Comparison of ENCODE assay signal across 8 cellular contexts in the genomic region with DNA sequence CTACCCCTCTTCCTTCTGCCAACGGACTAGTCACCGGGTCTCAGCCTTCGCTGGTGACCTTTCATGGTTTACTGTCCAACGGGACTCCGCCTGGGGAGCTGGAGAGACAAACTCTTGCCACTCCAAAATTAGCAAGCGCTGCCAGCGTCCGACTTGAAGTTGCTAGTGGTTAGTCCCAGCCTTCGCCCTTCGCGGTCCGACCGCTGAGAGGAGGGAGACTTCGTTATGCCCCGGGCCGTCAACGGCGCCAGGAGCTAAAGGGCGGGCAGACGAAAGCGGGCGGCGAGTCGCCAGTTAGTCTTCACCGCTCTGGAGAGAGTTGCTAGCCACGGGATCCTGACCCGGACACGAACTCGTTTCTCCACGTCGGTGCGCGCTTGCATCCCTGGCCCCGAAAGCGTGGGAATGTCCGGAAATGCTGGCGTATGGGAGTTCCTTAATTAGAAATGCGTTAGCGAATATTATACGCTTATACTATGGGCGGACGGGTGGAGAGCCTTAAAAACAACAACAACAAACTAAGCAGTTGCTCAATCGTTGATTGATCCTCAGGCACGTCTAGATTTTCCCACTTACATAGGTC. TPM values are rescaled to one million over a fixed set of nuclear protein-coding genes. Genes with fewer than 3 reads are reported as not detected.
DNase-seq lines count a peak whose midpoint lies in the region; ATAC-seq and TF ChIP-seq lines count a peak whose summit lies in the region.

No MANE protein-coding gene starts in this region.

- H3K27ac Mint-ChIP-seq in CD8-positive, alpha-beta T cell = peak overlapping the region; percentile 99
- H3K27ac Mint-ChIP-seq in WTC11 = peak overlapping the region; percentile 97

- peak overlapping the region; percentile 90 for H2AFZ ChIP-seq in IMR-90 (replicated peaks; ENCODE audit: low read length, poor library complexity)

- peak overlapping the region; percentile 99 for H3K4me2 ChIP-seq in IMR-90 (ENCODE audit: low read depth, low read length)

- POLR2A ChIA-PET in CD8-positive, alpha-beta T cell (lab: Charles Lee) = interaction anchor here (0.9 to 1.5 kb wide), 4 partner anchors 10 to 50 kb away, joined by 3 to 13 read pairs (median 4); partner anchors contain the start of gene TRIM59
- POLR2A ChIA-PET in IMR-90 (lab: Charles Lee; ENCODE audit: unreplicated experiment) = no interaction called here
- POLR2A ChIA-PET in WTC11 (lab: Charles Lee) = interaction anchor here (1.0 to 2.3 kb wide), 2 partner anchors 50 to 659 kb away, joined by 3 to 25 read pairs; partner anchors contain the start of gene TRIM59

- no TSS peak for BruUV-seq in IMR-90 (replicated peaks; lab: Mats Ljungman, UMichigan)

- no peaks in the 10 kb centered on the region for H3K9me1 ChIP-seq in IMR-90 (ENCODE audit: insufficient read depth, low read length)

- no peaks in the 10 kb centered on the region for H3K9me3 Mint-ChIP-seq in CD8-positive, alpha-beta T cell
- H3K9me3 Mint-ChIP-seq in WTC11 = no peaks in the 10 kb centered on the region

- peak overlapping the region; percentile 94 for H3K23ac ChIP-seq in IMR-90 (ENCODE audit: low read depth, low read length)

- peak overlapping the region; percentile 68 for H3K4ac ChIP-seq in IMR-90 (ENCODE audit: low read depth, low read length)

- H3K18ac ChIP-seq in IMR-90 (ENCODE audit: low read depth, low read length) = peak overlapping the region; percentile 49; the same call in 1 of the 2 replicates

- H3K36me3 Mint-ChIP-seq in CD8-positive, alpha-beta T cell = peaks cover 18% of the 10 kb centered on the region
- H3K36me3 Mint-ChIP-seq in WTC11 = peaks cover 17% of the 10 kb centered on the region

- no peaks in the 10 kb centered on the region for H3K9me3 ChIP-seq in CD8-positive, alpha-beta T cell (ENCODE audit: low read length)
- H3K9me3 ChIP-seq in IMR-90 (ENCODE audit: control insufficient read depth, insufficient read depth, low read length) (no peaks in the 10 kb centered on the region), ectodermal cell (ENCODE audit: control insufficient read depth, low read length) (no peaks in the 10 kb centered on the region), lower lobe of right lung (no peaks in the 10 kb centered on the region)

- CTCF ChIA-PET in CD8-positive, alpha-beta T cell (lab: Charles Lee) = interaction anchor here (1.0 to 1.1 kb wide), 2 partner anchors 11 to 13 kb away, joined by 3 to 4 read pairs; no protein-coding TSS in a partner anchor
- CTCF ChIA-PET in IMR-90 (lab: Yijun Ruan, JAX) = no interaction called here
- CTCF ChIA-PET in WTC11 (lab: Charles Lee) = no interaction called here

- no peak for ATAC-seq in CD8-positive, alpha-beta T cell
- ATAC-seq in GM19455 (IDR thresholded peaks at IDR 0.05; ENCODE audit: unreplicated experiment) = peak; percentile 7
- ATAC-seq in IMR-90 (ENCODE audit: low read depth) = peak; percentile 4; the same call in 1 of the 2 replicates
- ATAC-seq in WTC11 = no peak; the same call in 1 of the 2 replicates
- peak; percentile 48 to 49 for ATAC-seq in lower lobe of right lung

- 0 out of 3 replicates have a peak overlapping the region, but pooled peaks have one; percentile 15 for H2BK15ac ChIP-seq in IMR-90 (ENCODE audit: low read depth, low read length)

- DNase-seq in CD8-positive, alpha-beta T cell = peak in 4 of 7 experiments; percentile 17 to 62 (median 32)
- peak; percentile 49 for DNase-seq in IMR-90
- peak; percentile 31 for DNase-seq in WTC11 (ENCODE audit: low spot score)
- peak; percentile 68 for DNase-seq in lower lobe of right lung
- DNase-seq in stimulated activated CD8-positive, alpha-beta memory T cell treated with anti-CD3 and anti-CD28 coated beads, Interleukin-7, amount 100 ng/mL, for 24 hours (ENCODE audit: low read depth) = peak; percentile 15
- no peak for DNase-seq in occipital lobe (lab: John Stamatoyannopoulos, UW)

- H2AK9ac ChIP-seq in IMR-90 (replicated peaks; ENCODE audit: low read depth, low read length, poor library complexity) = peak overlapping the region; percentile 87

- H2AK5ac ChIP-seq in IMR-90 (ENCODE audit: low read depth, low read length) = peak overlapping the region; percentile 44

- H3K4me3 Mint-ChIP-seq in CD8-positive, alpha-beta T cell = peak overlapping the region; percentile 90
- peak overlapping the region; percentile 99 for H3K4me3 Mint-ChIP-seq in WTC11

- H4K91ac ChIP-seq in IMR-90 (ENCODE audit: insufficient read depth, low read depth, low read length) = peak overlapping the region; percentile 67

- peaks cover 57% of the 10 kb centered on the region for H3K4me1 Mint-ChIP-seq in CD8-positive, alpha-beta T cell (ENCODE audit: low read depth)
- peaks cover 36% of the 10 kb centered on the region for H3K4me1 Mint-ChIP-seq in WTC11

- no peak for TF ChIP-seq RAD21 in IMR-90 (IDR thresholded peaks at IDR 0.05; ENCODE audit: low read length)

- peaks cover 26% of the 10 kb centered on the region for H3K27me3 Mint-ChIP-seq in CD8-positive, alpha-beta T cell (ENCODE audit: low read depth)
- peaks cover 8% of the 10 kb centered on the region; the same call in 1 of the 2 replicates for H3K27me3 Mint-ChIP-seq in WTC11 (ENCODE audit: low read depth)

- peak overlapping the region; percentile 22 for H2BK120ac ChIP-seq in IMR-90 (ENCODE audit: low read depth, low read length)

- 0% methylated on average over 12 of the region's 44 CpGs; no CpG with 5 or more reads in 1 of the 2 experiments for WGBS in IMR-90 (ENCODE audit: extremely low coverage in 2 of 2, insufficient read length in 1 of 2), 2 experiments
- WGBS in ectodermal cell, 2 experiments = 0% methylated on average over 44 of the region's 44 CpGs

- peaks cover 35% of the 10 kb centered on the region for H3K4me1 ChIP-seq in CD8-positive, alpha-beta T cell (ENCODE audit: insufficient read depth, low read length)
- H3K4me1 ChIP-seq in IMR-90 (ENCODE audit: control insufficient read depth, insufficient read depth, low read length) (peaks cover 3% of the 10 kb centered on the region; the same call in 1 of the 2 replicates), ectodermal cell (ENCODE audit: control insufficient read depth, insufficient read depth, low read length) (peaks cover 3% of the 10 kb centered on the region), lower lobe of right lung (peaks cover 37% of the 10 kb centered on the region)

- no peaks in the 10 kb centered on the region for H3K36me3 ChIP-seq in CD8-positive, alpha-beta T cell (ENCODE audit: insufficient read depth, low read length)
- H3K36me3 ChIP-seq in IMR-90 (ENCODE audit: control insufficient read depth, insufficient read depth, low read length) (no peaks in the 10 kb centered on the region; the same call in 1 of the 2 replicates), ectodermal cell (ENCODE audit: control insufficient read depth, insufficient read depth, low read length) (no peaks in the 10 kb centered on the region), lower lobe of right lung (peaks cover 6% of the 10 kb centered on the region)

- peak overlapping the region; percentile 84 for H3K56ac ChIP-seq in IMR-90 (ENCODE audit: extremely low read depth, insufficient read depth, low read length)

- no peak for TF ChIP-seq POLR2A in IMR-90 (IDR thresholded peaks at IDR 0.05; ENCODE audit: low read depth, low read length)

- peak overlapping the region; percentile 92 for H3K27ac ChIP-seq in CD8-positive, alpha-beta T cell (ENCODE audit: low read depth, low read length)
- H3K27ac ChIP-seq in IMR-90 (ENCODE audit: insufficient read depth, low read length) (peak overlapping the region; percentile 88), ectodermal cell (ENCODE audit: insufficient read depth, low read depth, low read length, poor library complexity, severe bottlenecking) (peak overlapping the region; percentile 88), lower lobe of right lung (peak overlapping the region; percentile 88)

- peak overlapping the region; percentile 21 to 67; a peak in 3 of 4 replicates for H4K8ac ChIP-seq in IMR-90 (ENCODE audit: low read depth in 2 of 2, low read length in 2 of 2)

- no peak overlapping the region; the same call in 1 of the 2 replicates for H2BK20ac ChIP-seq in IMR-90 (ENCODE audit: low read depth, low read length)

- H4K5ac ChIP-seq in IMR-90 (ENCODE audit: low read depth, low read length) = peak overlapping the region; percentile 1

- dilution Hi-C loops in IMR-90 (cut with HindIII; ENCODE audit: low sequenced_read_pairs, unreplicated experiment) = no loop called here

- no peak for TF ChIP-seq CTCF in CD8-positive, alpha-beta T cell (IDR thresholded peaks at IDR 0.05)
- TF ChIP-seq CTCF in IMR-90 (conservative IDR thresholded peaks at IDR 0.05; ENCODE audit: low read depth, low read length) (no peak), WTC11 (IDR thresholded peaks at IDR 0.05) (no peak), lower lobe of right lung (IDR thresholded peaks at IDR 0.05) (no peak)

- in situ Hi-C loops in IMR-90 (cut with MboI; ENCODE audit: low sequenced_read_pairs) = loop anchor here (25.0 kb wide), 1 partner anchor 513 kb away; no protein-coding TSS in a partner anchor

- H3K27me3 ChIP-seq in CD8-positive, alpha-beta T cell (ENCODE audit: insufficient read depth, low read length) = no peaks in the 10 kb centered on the region
- H3K27me3 ChIP-seq in IMR-90 (ENCODE audit: control insufficient read depth, insufficient read depth, low read length) (no peaks in the 10 kb centered on the region), ectodermal cell (ENCODE audit: control insufficient read depth, insufficient read depth, low read length, poor library complexity, severe bottlenecking) (no peaks in the 10 kb centered on the region), lower lobe of right lung (ENCODE audit: low read depth) (no peaks in the 10 kb centered on the region)

- H3K79me1 ChIP-seq in IMR-90 (ENCODE audit: low read depth in 1 of 2, low read length in 2 of 2) = peaks cover 0 to 18% of the 10 kb centered on the region in 2 experiments; a peak in 2 of 4 replicates

- peak overlapping the region; percentile 84 for H3K4me3 ChIP-seq in CD8-positive, alpha-beta T cell (ENCODE audit: low read depth, low read length)
- H3K4me3 ChIP-seq in IMR-90 (ENCODE audit: insufficient read depth, low read depth, low read length) (peak overlapping the region; percentile 60), ectodermal cell (ENCODE audit: insufficient read depth, low read depth, low read length) (peak overlapping the region; percentile 90), lower lobe of right lung (peak overlapping the region; percentile 81)

- intact Hi-C loops in CD8-positive, alpha-beta T cell (cut with DNase I, micrococcal nuclease) = loop anchor here (10.0 kb wide), 2 partner anchors 825 to 1755 kb away; partner anchors contain the start of genes GFM1 (in 2 of the 2) and NMD3 (in 1 of the 2)
- intact Hi-C loops in IMR-90 (cut with micrococcal nuclease) = loop anchor here (1.0 to 5.0 kb wide), 2 partner anchors 8 to 363 kb away; no protein-coding TSS in a partner anchor
- intact Hi-C loops in lower lobe of right lung (cut with DNase I) = loop anchor here (10.0 kb wide), 1 partner anchor 365 kb away; no protein-coding TSS in a partner anchor

- H4K20me1 ChIP-seq in IMR-90 (ENCODE audit: insufficient read depth, low read length) = peaks cover 3% of the 10 kb centered on the region

- peak overlapping the region; percentile 66 for H3K9ac ChIP-seq in IMR-90 (ENCODE audit: low read depth, low read length)

- peak overlapping the region; percentile 90 for H2BK5ac ChIP-seq in IMR-90 (ENCODE audit: low read depth, low read length, poor library complexity, severe bottlenecking)

- peak overlapping the region; percentile 41 for H3K14ac ChIP-seq in IMR-90 (replicated peaks; ENCODE audit: low read depth, low read length)

RNA-seq across cellular contexts. Expression of gene SMC4, which starts 0.7 kb away (rescaled TPM):
- 10 to 100 TPM; 40.8 to 43.5 TPM for total RNA-seq in CD8-positive, alpha-beta T cell
- total RNA-seq in IMR-90 (2012; rRNA removed) (48.8 and 77.8 TPM in 2 replicates), WTC11 (2021) (115 to 144 TPM (median 125 TPM) in 3 replicates), lower lobe of right lung (57.6 TPM), occipital lobe (52.4 TPM)
- 38.2 and 50.1 TPM in 2 replicates for polyA plus RNA-seq in IMR-90 (2012; rRNA removed)
- 14.0 and 14.4 TPM in 2 replicates for polyA plus RNA-seq in IMR-90 (2012; cell fraction: cytosol; rRNA removed)
- polyA plus RNA-seq in IMR-90 (2012; cell fraction: nucleus; rRNA removed; ENCODE audit: low replicate concordance) = 24.3 and 40.9 TPM in 2 replicates
- polyA plus RNA-seq in ectodermal cell (2013, experiment 1 of 4) = 131 TPM
- polyA plus RNA-seq in ectodermal cell (2013, experiment 2 of 4) = 127 TPM
- 132 TPM for polyA plus RNA-seq in ectodermal cell (2013, experiment 3 of 4)
- 126 TPM for polyA plus RNA-seq in ectodermal cell (2013, experiment 4 of 4)

RNA-seq across cellular contexts. Expression of gene IFT80, which starts 1.1 kb away (rescaled TPM):
- total RNA-seq in CD8-positive, alpha-beta T cell = 10 to 100 TPM in 1 of 2 experiments, 1 to 10 TPM in 1; 9.9 to 12.7 TPM
- total RNA-seq in IMR-90 (2012; rRNA removed) (16.8 and 36.9 TPM in 2 replicates), WTC11 (2021) (26.9 to 29.5 TPM (median 28.0 TPM) in 3 replicates), lower lobe of right lung (37.7 TPM), occipital lobe (83.8 TPM)
- 9.7 and 15.2 TPM in 2 replicates for polyA plus RNA-seq in IMR-90 (2012; rRNA removed)
- 1.4 and 1.5 TPM in 2 replicates for polyA plus RNA-seq in IMR-90 (2012; cell fraction: cytosol; rRNA removed)
- 5.0 and 42.4 TPM in 2 replicates for polyA plus RNA-seq in IMR-90 (2012; cell fraction: nucleus; rRNA removed; ENCODE audit: low replicate concordance)
- 69.9 TPM for polyA plus RNA-seq in ectodermal cell (2013, experiment 1 of 4)
- 75.1 TPM for polyA plus RNA-seq in ectodermal cell (2013, experiment 2 of 4)
- 53.4 TPM for polyA plus RNA-seq in ectodermal cell (2013, experiment 3 of 4)
- 60.3 TPM for polyA plus RNA-seq in ectodermal cell (2013, experiment 4 of 4)

RNA-seq across cellular contexts. Expression of gene TRIM59, which starts 49.4 kb away (rescaled TPM):
- total RNA-seq in CD8-positive, alpha-beta T cell = 10 to 100 TPM; 15.0 to 15.5 TPM
- total RNA-seq in IMR-90 (2012; rRNA removed) (65.4 and 68.3 TPM in 2 replicates), WTC11 (2021) (32.4 to 38.5 TPM (median 36.8 TPM) in 3 replicates), lower lobe of right lung (4.4 TPM), occipital lobe (14.3 TPM)
- polyA plus RNA-seq in IMR-90 (2012; rRNA removed) = 5.3 and 8.0 TPM in 2 replicates
- 0.97 and 2.0 TPM in 2 replicates for polyA plus RNA-seq in IMR-90 (2012; cell fraction: cytosol; rRNA removed)
- 1.3 and 8.7 TPM in 2 replicates for polyA plus RNA-seq in IMR-90 (2012; cell fraction: nucleus; rRNA removed; ENCODE audit: low replicate concordance)
- polyA plus RNA-seq in ectodermal cell (2013, experiment 1 of 4) = 46.1 TPM
- 47.6 TPM for polyA plus RNA-seq in ectodermal cell (2013, experiment 2 of 4)
- polyA plus RNA-seq in ectodermal cell (2013, experiment 3 of 4) = 51.0 TPM
- polyA plus RNA-seq in ectodermal cell (2013, experiment 4 of 4) = 51.9 TPM

Comparison
In these comparisons a context has a peak if more than half of its experiments do, and no peak if none do; other contexts are left out.
1. ATAC-seq: peak in GM19455 (single experiment), IMR-90 (single experiment) and lower lobe of right lung (2 of 2); none in CD8-positive, alpha-beta T cell (single experiment) and WTC11 (single experiment).
2. Peak in every context shown above with its lines, with median percentiles within 50 percentile points of each other: H3K27ac ChIP-seq and H3K4me3 ChIP-seq.